In genomic region chr2:3298201-3298600, GRCh38 we compare ENCODE assay signal across 24 cellular contexts.
"Had no signal": no experiment of that assay in that cellular context is flagged by ENCODE, and none has a peak within 500 bp of the region (broad histone marks: within the 10 kb centered on the region; RNA-seq: fewer than 3 reads in every experiment).

No MANE protein-coding gene starts in this region.

- H3K4me3 ChIP-seq: ascending aorta, body of pancreas, SJSA1 had no signal

- H3K4me3 Mint-ChIP-seq: activated CD4-positive, alpha-beta memory T cell treated with anti-CD3 and anti-CD28 coated beads, Interleukin-2, amount 10 ng/mL, durations not matched to agents 7 days and 5 days; activated CD4-positive, alpha-beta T cell treated with anti-CD3 and anti-CD28 coated beads for 36 hours; activated naive CD4-positive, alpha-beta T cell treated with anti-CD3 and anti-CD28 coated beads, Interleukin-2, amount 50 U/mL, for 24 hours; activated T-cell treated with anti-CD3 and anti-CD28 coated beads, Interleukin-2, amount 50 U/mL, for 72 hours; IgD-negative memory B cell had no signal

- ATAC-seq: activated CD4-positive, alpha-beta T cell treated with anti-CD3 and anti-CD28 coated beads for 36 hours; activated T-cell treated with anti-CD3 and anti-CD28 coated beads, Interleukin-2, amount 50 U/mL, for 72 hours; body of pancreas had no signal

- H3K9me3 ChIP-seq: ascending aorta, body of pancreas, SJSA1 had no signal

- H3K27ac ChIP-seq: ascending aorta, body of pancreas, SJSA1, WERI-Rb-1 had no signal

- H3K36me3 ChIP-seq: ascending aorta, SJSA1, WERI-Rb-1 had no signal

- H3K9me3 Mint-ChIP-seq: activated CD4-positive, alpha-beta memory T cell treated with anti-CD3 and anti-CD28 coated beads, Interleukin-2, amount 10 ng/mL, durations not matched to agents 7 days and 5 days; activated naive CD4-positive, alpha-beta T cell treated with anti-CD3 and anti-CD28 coated beads, Interleukin-2, amount 50 U/mL, for 24 hours; activated T-cell treated with anti-CD3 and anti-CD28 coated beads, Interleukin-2, amount 50 U/mL, for 72 hours; activated T-helper 2 cell treated with anti-CD3 and anti-CD28 coated beads, Interferon-gamma antibody, Interleukin-2, Interleukin-4, amounts not matched to agents 10 μg/mL and 5 μg/mL and 100 μg/mL, durations not matched to agents 14 hours and 24 hours and 36 hours; IgD-negative memory B cell had no signal

- DNase-seq: activated CD4-positive, alpha-beta memory T cell treated with anti-CD3 and anti-CD28 coated beads, Interleukin-2, amount 10 ng/mL, durations not matched to agents 7 days and 5 days; activated CD4-positive, alpha-beta T cell treated with anti-CD3 and anti-CD28 coated beads for 36 hours; activated CD4-positive, alpha-beta T cell treated with anti-CD3 and anti-CD28 coated beads, Interleukin-2, amount 50 U/mL, for 1 hour; activated gamma-delta T cell treated with Interleukin-2 at 50 U/mL for 16 hours; activated T-cell treated with anti-CD3 and anti-CD28 coated beads for 4 hours; activated T-cell treated with anti-CD3 and anti-CD28 coated beads, Interleukin-2, amount 50 U/mL, for 72 hours; amniotic stem cell; body of pancreas; central memory CD4-positive, alpha-beta T cell; KG1; NCI-H1048; NCI-H1417; NCI-H2029; NCI-H2107; NCI-H345; NCI-H524; SHP77; T-helper 1 cell had no signal

- H3K27me3 ChIP-seq: ascending aorta, body of pancreas, SJSA1 had no signal

- H3K27ac Mint-ChIP-seq: activated CD4-positive, alpha-beta memory T cell treated with anti-CD3 and anti-CD28 coated beads, Interleukin-2, amount 10 ng/mL, durations not matched to agents 7 days and 5 days; activated CD4-positive, alpha-beta T cell treated with anti-CD3 and anti-CD28 coated beads for 36 hours; activated naive CD4-positive, alpha-beta T cell treated with anti-CD3 and anti-CD28 coated beads, Interleukin-2, amount 50 U/mL, for 24 hours; activated T-cell treated with anti-CD3 and anti-CD28 coated beads, Interleukin-2, amount 50 U/mL, for 72 hours; activated T-helper 2 cell treated with anti-CD3 and anti-CD28 coated beads, Interferon-gamma antibody, Interleukin-2, Interleukin-4, amounts not matched to agents 10 μg/mL and 5 μg/mL and 100 μg/mL, durations not matched to agents 14 hours and 24 hours and 36 hours had no signal

- H3K4me1 ChIP-seq: ascending aorta had no signal

- H3K4me1 Mint-ChIP-seq: activated CD4-positive, alpha-beta memory T cell treated with anti-CD3 and anti-CD28 coated beads, Interleukin-2, amount 10 ng/mL, durations not matched to agents 7 days and 5 days; activated CD4-positive, alpha-beta T cell treated with anti-CD3 and anti-CD28 coated beads for 36 hours had no signal

- H3K27me3 Mint-ChIP-seq: activated CD4-positive, alpha-beta memory T cell treated with anti-CD3 and anti-CD28 coated beads, Interleukin-2, amount 10 ng/mL, durations not matched to agents 7 days and 5 days; activated CD4-positive, alpha-beta T cell treated with anti-CD3 and anti-CD28 coated beads for 36 hours; activated naive CD4-positive, alpha-beta T cell treated with anti-CD3 and anti-CD28 coated beads, Interleukin-2, amount 50 U/mL, for 24 hours; IgD-negative memory B cell had no signal
